In the genomic region with DNA sequence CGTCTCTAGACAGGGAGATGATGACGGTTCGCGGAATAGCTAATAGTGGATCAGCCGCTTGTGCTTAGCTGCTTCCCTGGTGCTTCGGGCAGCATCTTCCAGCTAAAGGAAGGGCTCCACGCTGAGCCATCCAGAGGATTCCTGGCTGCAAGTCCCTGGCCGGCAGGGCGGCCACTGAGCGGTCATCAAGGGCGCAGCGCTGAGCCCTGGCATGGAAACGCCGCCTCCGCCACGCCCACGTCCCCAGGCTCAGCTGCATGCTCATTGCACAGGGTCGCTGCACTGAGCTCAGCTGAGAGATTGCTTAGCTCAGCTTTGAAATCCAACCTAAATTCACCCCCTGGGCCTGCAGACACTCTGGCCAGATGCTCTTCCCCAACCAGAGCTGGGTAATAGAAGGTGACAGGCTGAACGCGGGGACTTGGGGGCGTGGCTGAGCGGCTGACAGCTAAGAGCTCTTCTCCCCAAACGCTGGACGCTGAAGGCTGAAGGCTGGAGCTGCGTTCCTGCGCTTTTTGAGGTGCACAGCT, we compare ENCODE assay signal across 8 cellular contexts.
DNase-seq lines count a peak whose midpoint lies in the region; ATAC-seq, FAIRE-seq and TF ChIP-seq lines count a peak whose summit lies in the region.

No MANE protein-coding gene starts in this region.

- in situ Hi-C loops in HepG2 (cut with HindIII; ENCODE audit: extremely low pct_ligation_motif_present, low pct_unique_long_range_greater_than_20kb) = no loop called here

- H3K4me1 Mint-ChIP-seq in stimulated activated naive CD8-positive, alpha-beta T cell treated with anti-CD3 and anti-CD28 coated beads, Interleukin-15, amount 100 ng/mL, for 72 hours = peaks cover 9% of the 10 kb centered on the region

- FAIRE-seq in HepG2 (lab: Jason Lieb, UNC) = no peak

- POLR2A ChIA-PET in HepG2 (lab: Yijun Ruan, JAX) = no interaction called here

- no peak for TF ChIP-seq RAD21 in HepG2 (CRISPR knock-in tag; IDR thresholded peaks at IDR 0.05)

- intact Hi-C loops in HepG2 (cut with micrococcal nuclease; ENCODE audit: unreplicated experiment) = no loop called here

- H3K27me3 Mint-ChIP-seq in stimulated activated naive CD8-positive, alpha-beta T cell treated with anti-CD3 and anti-CD28 coated beads, Interleukin-15, amount 100 ng/mL, for 72 hours = peaks cover 35% of the 10 kb centered on the region

- H3K4me1 ChIP-seq in HepG2 (ENCODE audit: insufficient read depth, low read length) = no peaks in the 10 kb centered on the region

- H3K36me3 ChIP-seq in HepG2 (replicated peaks in 1 of 2; ENCODE audit: control insufficient read depth in 1 of 2, insufficient read depth in 2 of 2, low read length in 2 of 2) = no peaks in the 10 kb centered on the region

- WGBS in HepG2 (ENCODE audit: low lambda C conversion rate) = 29% methylated on average over 8 of the region's 26 CpGs

- no peak for TF ChIP-seq POLR2A in HepG2 (IDR thresholded peaks at IDR 0.05; ENCODE audit: insufficient read depth in 1 of 2, low read depth in 2 of 2, low read length in 2 of 2)

- no peak overlapping the region for H3K27ac ChIP-seq in HepG2 (ENCODE audit: extremely low read length, insufficient read depth, low read length)

- no peaks in the 10 kb centered on the region for H3K9me3 Mint-ChIP-seq in stimulated activated naive CD8-positive, alpha-beta T cell treated with anti-CD3 and anti-CD28 coated beads, Interleukin-15, amount 100 ng/mL, for 72 hours

- no peaks in the 10 kb centered on the region for H3K9me3 ChIP-seq in HepG2 (ENCODE audit: low read length)

- peaks cover 0 to 7% of the 10 kb centered on the region in 2 experiments; a peak in 2 of 5 replicates for H3K27me3 ChIP-seq in HepG2 (ENCODE audit: control insufficient read depth in 1 of 2, insufficient read depth in 2 of 2, low read length in 2 of 2)

- peak overlapping the region; percentile 72 for H3K4me2 ChIP-seq in HepG2 (ENCODE audit: low read depth, low read length)

- H3K9ac ChIP-seq in HepG2 (ENCODE audit: insufficient read depth, low read depth, low read length) = no peak overlapping the region

- BruUV-seq in HepG2 (replicated peaks; lab: Mats Ljungman, UMichigan) = no TSS peak

- no peak overlapping the region for H3K27ac Mint-ChIP-seq in stimulated activated naive CD8-positive, alpha-beta T cell treated with anti-CD3 and anti-CD28 coated beads, Interleukin-15, amount 100 ng/mL, for 72 hours

- H3K4me3 Mint-ChIP-seq in stimulated activated naive CD8-positive, alpha-beta T cell treated with anti-CD3 and anti-CD28 coated beads, Interleukin-15, amount 100 ng/mL, for 72 hours = peak overlapping the region in 1 of 2 donors; percentile 34

- H3K79me2 ChIP-seq in HepG2 (ENCODE audit: insufficient read depth, low read length) = no peaks in the 10 kb centered on the region

- ATAC-seq in HepG2 (peak; percentile 100), HG03521 (IDR thresholded peaks at IDR 0.05; ENCODE audit: unreplicated experiment) (no peak)
- peak; percentile 39 for ATAC-seq in stimulated activated naive CD8-positive, alpha-beta T cell treated with anti-CD3 and anti-CD28 coated beads, Interleukin-15, amount 100 ng/mL, for 72 hours

- DNase-seq in stimulated activated CD4-positive, alpha-beta T cell treated with anti-CD3 and anti-CD28 coated beads, Interleukin-4, amount 100 ng/mL, for 1 hour = peak; percentile 2
- no peak for DNase-seq in stimulated activated CD4-positive, alpha-beta T cell treated with anti-CD3 and anti-CD28 coated beads, Interleukin-4, amount 100 ng/mL, for 24 hours
- DNase-seq in NCI-H748 (lab: John Stamatoyannopoulos, UW; ENCODE audit: unreplicated experiment) (peak; percentile 86), dermis microvascular lymphatic vessel endothelial cell (ENCODE audit: low read depth in 2 of 2) (peak; percentile 4 to 23), HepG2 (ENCODE audit: low spot score) (peak; percentile 6), HuH-7.5 (ENCODE audit: low spot score) (no peak)
- DNase-seq in stimulated activated naive CD8-positive, alpha-beta T cell treated with anti-CD3 and anti-CD28 coated beads, Interleukin-15, amount 100 ng/mL, for 72 hours = peak in 1 of 2 donors; percentile 1

- TF ChIP-seq CTCF in HepG2 (CRISPR knock-in tag; IDR thresholded peaks at IDR 0.05) = peak; percentile 18; the same call in 1 of the 2 replicates

- peak overlapping the region in 2 of 3 experiments; percentile 15 to 42; a peak in 1 of 6 replicates for H3K4me3 ChIP-seq in HepG2 (replicated peaks in 1 of 3; ENCODE audit: insufficient read depth in 1 of 3, low read depth in 2 of 3, low read length in 3 of 3)

- H2AFZ ChIP-seq in HepG2 (ENCODE audit: low read length) = no peak overlapping the region

- H4K20me1 ChIP-seq in HepG2 (ENCODE audit: insufficient read depth, low read length) = no peaks in the 10 kb centered on the region

- TF ChIP-seq EP300 in HepG2 (IDR thresholded peaks at IDR 0.05; ENCODE audit: low read depth in 2 of 2, low read length in 2 of 2) = no peak
- no peak for TF ChIP-seq EP300 in HepG2 (CRISPR knock-in tag; IDR thresholded peaks at IDR 0.05; ENCODE audit: borderline replicate concordance)

- CTCF ChIA-PET in HepG2 (lab: Yijun Ruan, JAX; ENCODE audit: low intra/inter-chr PET ratio, low total read pairs) = no interaction called here

TF ChIP-seq in HepG2, 621 proteins besides CTCF, POLR2A, EP300 and RAD21 (continues in another document):
- TF ChIP-seq MLXIP (CRISPR knock-in tag; IDR thresholded peaks at IDR 0.05; ENCODE audit: borderline replicate concordance) (no peak), PPARG (CRISPR knock-in tag; conservative IDR thresholded peaks at IDR 0.05) (no peak), GABPB1 (CRISPR knock-in tag; IDR thresholded peaks at IDR 0.05) (peak; percentile 41; the same call in 1 of the 2 replicates), ZNF75D (CRISPR knock-in tag; IDR thresholded peaks at IDR 0.05; ENCODE audit: borderline replicate concordance) (no peak), CHD2 (IDR thresholded peaks at IDR 0.05; ENCODE audit: low read depth, low read length) (no peak), ZNF264 (CRISPR knock-in tag; IDR thresholded peaks at IDR 0.05) (no peak), SYNCRIP (IDR thresholded peaks at IDR 0.05; ENCODE audit: insufficient read depth, low read depth, low read length) (no peak), ZNF644 (CRISPR knock-in tag; IDR thresholded peaks at IDR 0.05; ENCODE audit: low read depth) (no peak), NCOA5 (CRISPR knock-in tag; IDR thresholded peaks at IDR 0.05) (no peak)
- TF ChIP-seq, protein P1, sequence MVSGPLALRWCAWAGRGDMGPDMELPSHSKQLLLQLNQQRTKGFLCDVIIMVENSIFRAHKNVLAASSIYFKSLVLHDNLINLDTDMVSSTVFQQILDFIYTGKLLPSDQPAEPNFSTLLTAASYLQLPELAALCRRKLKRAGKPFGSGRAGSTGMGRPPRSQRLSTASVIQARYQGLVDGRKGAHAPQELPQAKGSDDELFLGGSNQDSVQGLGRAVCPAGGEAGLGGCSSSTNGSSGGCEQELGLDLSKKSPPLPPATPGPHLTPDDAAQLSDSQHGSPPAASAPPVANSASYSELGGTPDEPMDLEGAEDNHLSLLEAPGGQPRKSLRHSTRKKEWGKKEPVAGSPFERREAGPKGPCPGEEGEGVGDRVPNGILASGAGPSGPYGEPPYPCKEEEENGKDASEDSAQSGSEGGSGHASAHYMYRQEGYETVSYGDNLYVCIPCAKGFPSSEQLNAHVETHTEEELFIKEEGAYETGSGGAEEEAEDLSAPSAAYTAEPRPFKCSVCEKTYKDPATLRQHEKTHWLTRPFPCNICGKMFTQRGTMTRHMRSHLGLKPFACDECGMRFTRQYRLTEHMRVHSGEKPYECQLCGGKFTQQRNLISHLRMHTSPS (CRISPR knock-in tag; IDR thresholded peaks at IDR 0.05; ENCODE audit: low read depth) = no peak

Comparison
In these comparisons a context has a peak if more than half of its experiments do, and no peak if none do; other contexts are left out.
1. DNase-seq: peak in stimulated activated CD4-positive, alpha-beta T cell treated with anti-CD3 and anti-CD28 coated beads, Interleukin-4, amount 100 ng/mL, for 1 hour (single experiment), NCI-H748 (single experiment), dermis microvascular lymphatic vessel endothelial cell (2 of 2) and HepG2 (single experiment); none in stimulated activated CD4-positive, alpha-beta T cell treated with anti-CD3 and anti-CD28 coated beads, Interleukin-4, amount 100 ng/mL, for 24 hours (single experiment) and HuH-7.5 (single experiment).